ENCODE assay signal across 8 cellular contexts in genomic region chr3:16511561-16512434, GRCh38. TPM values are rescaled to one million over a fixed set of nuclear protein-coding genes. Genes with fewer than 3 reads are reported as not detected.
DNase-seq lines count a peak whose midpoint lies in the region; ATAC-seq and TF ChIP-seq lines count a peak whose summit lies in the region.

No MANE protein-coding gene starts in this region.

- H3K9me3 Mint-ChIP-seq in brain: peaks cover 0 to 6% (median 0%) of the 10 kb centered on the region in 5 experiments

- TF ChIP-seq CTCF in brain (conservative IDR thresholded peaks at IDR 0.05) (no peak), right lobe of liver (IDR thresholded peaks at IDR 0.05) (no peak)

- H3K27ac Mint-ChIP-seq in brain: peak overlapping the region; percentile 1 to 93 (median 81)

- H3K9me3 ChIP-seq in right lobe of liver: no peaks in the 10 kb centered on the region

- peaks cover 42% of the 10 kb centered on the region for H3K27me3 Mint-ChIP-seq in brain

- peak overlapping the region; percentile 87 to 97 (median 95) for H3K4me3 Mint-ChIP-seq in brain

- no peaks in the 10 kb centered on the region for H3K27me3 ChIP-seq in right lobe of liver

- ATAC-seq in GM19035 (IDR thresholded peaks at IDR 0.05; ENCODE audit: unreplicated experiment): peak; percentile 50
- ATAC-seq in HG03159 (IDR thresholded peaks at IDR 0.05; ENCODE audit: unreplicated experiment): peak; percentile 52
- ATAC-seq in right lobe of liver: peak; percentile 42 to 58 (median 50)

- peaks cover 83% of the 10 kb centered on the region for H3K4me1 Mint-ChIP-seq in brain

- intact Hi-C loops in right lobe of liver (cut with DNase I): no loop called here

- DNase-seq in AG08396 (ENCODE audit: low spot score) (peak; percentile 75), T-helper 9 cell (peak; percentile 65), right lobe of liver (peak in 2 of 3 donors; percentile 49 to 60), HT-29 (ENCODE audit: low spot score) (no peak)
- peak; percentile 33 to 56 (median 56) for DNase-seq in stimulated activated CD4-positive, alpha-beta T cell treated with anti-CD3 and anti-CD28 coated beads, TNF-alpha, amount 100 ng/mL, for 4 hours (ENCODE audit: low read depth in 3 of 3)

- H3K4me1 ChIP-seq in right lobe of liver: peaks cover 0 to 34% (median 16%) of the 10 kb centered on the region in 4 donors

- peak overlapping the region; percentile 75 to 80 (median 79) for H3K27ac ChIP-seq in right lobe of liver

- H3K36me3 Mint-ChIP-seq in brain: no peaks in the 10 kb centered on the region

- peak overlapping the region; percentile 22 to 78 (median 75) for H3K4me3 ChIP-seq in right lobe of liver

- TF ChIP-seq POLR2A in right lobe of liver (IDR thresholded peaks at IDR 0.05): no peak

- no peaks in the 10 kb centered on the region for H3K36me3 ChIP-seq in right lobe of liver

- 2% methylated on average over 6 of the region's 11 CpGs for WGBS in right lobe of liver (ENCODE audit: insufficient coverage, low coverage, low lambda C conversion rate, missing lambda C conversion rate)

RNA-seq across cellular contexts. Expression of gene RFTN1, which starts 1.7 kb away (rescaled TPM):
- 15.1 TPM for polyA plus RNA-seq in brain (ENCODE audit: insufficient read depth, low read depth, low replicate concordance)
- total RNA-seq in right lobe of liver: 10 to 100 TPM; 15.1 to 36.0 (median 19.8) TPM
- total RNA-seq in HT-29 (2014; rRNA removed; shearing (Covaris generic)): not detected in 2 replicates

Comparison
In these comparisons a context has a peak if more than half of its experiments do, and no peak if none do; other contexts are left out.
1. RNA of gene RFTN1, which starts 1.7 kb away (total RNA-seq): 15.1 to 36.0 TPM in right lobe of liver; not detected in HT-29; every median in the first group is over 10 times any median in the second.
2. Peak in every context shown above with its lines, with median percentiles within 50 percentile points of each other: ATAC-seq.